Comparison of ENCODE assay signal across 9 cellular contexts in genomic region chr6:137956098-137956488, GRCh38.
"Had no signal": no experiment of that assay in that cellular context is flagged by ENCODE, and none has a peak within 500 bp of the region (broad histone marks: within the 10 kb centered on the region; RNA-seq: fewer than 3 reads in every experiment).

No MANE protein-coding gene starts in this region.

- DNase-seq: GM23248, GOT3, H7, HFFc6, IMR-90, KBM-7 had no signal

- H3K9ac ChIP-seq: GM23248 had no signal

- H3K27ac ChIP-seq: GM23248 had no signal

- FAIRE-seq: HTR-8/SVneo had no signal

- H3K36me3 ChIP-seq: HAP-1 had no signal

- H3K4me3 ChIP-seq: GM23248, HAP-1 had no signal

- ATAC-seq: HCT116 had no signal
